In genomic region chr10:116080553-116080952, GRCh38 we compare ENCODE assay signal across 20 cellular contexts.
A peak's percentile ranks its signal among the peaks of the same experiment; 100 is the strongest.
DNase-seq lines count a peak whose midpoint lies in the region; ATAC-seq, FAIRE-seq and TF ChIP-seq lines count a peak whose summit lies in the region.
"Had no signal": no experiment of that assay in that cellular context is flagged by ENCODE, and none has a peak within 500 bp of the region (broad histone marks: within the 10 kb centered on the region; RNA-seq: fewer than 3 reads in every experiment).

No MANE protein-coding gene starts in this region.

- DNase-seq in EH (ENCODE audit: low read depth) (peak; percentile 12), HTR-8/SVneo (ENCODE audit: insufficient read length, low spot score) (peak; percentile 13), astrocyte (ENCODE audit: low read depth) (peak; percentile 56), kidney glomerular epithelial cell (lab: John Stamatoyannopoulos, UW) (peak; percentile 52), GOT3 (lab: John Stamatoyannopoulos, UW) (no peak), NOMO-1 treated with DMSO at 0.1 percent for 48 hours (lab: John Stamatoyannopoulos, UW; ENCODE audit: unreplicated experiment) (no peak), NOMO-1 (lab: John Stamatoyannopoulos, UW; ENCODE audit: unreplicated experiment in 2 of 2) (no peak)
- DNase-seq: activated naive CD8-positive, alpha-beta T cell treated with anti-CD3 and anti-CD28 coated beads for 36 hours; central memory CD4-positive, alpha-beta T cell; DMS79; effector memory CD8-positive, alpha-beta T cell; Karpas-422; NCI-H1694; Peyer's patch; stimulated activated CD4-positive, alpha-beta T cell treated with anti-CD3 and anti-CD28 coated beads, Interleukin-4, amount 100 ng/mL, for 4 hours had no signal

- H4K20me1 ChIP-seq in astrocyte (ENCODE audit: insufficient read depth, low read length) = no peaks in the 10 kb centered on the region
- H4K20me1 ChIP-seq: BLaER1 had no signal

- H3K4me1 ChIP-seq in astrocyte (ENCODE audit: insufficient read depth, low read length) = peaks cover 16% of the 10 kb centered on the region
- H3K4me1 ChIP-seq: Peyer's patch, tibial nerve had no signal

- H3K36me3 ChIP-seq in astrocyte (ENCODE audit: insufficient read depth, low read length) = no peaks in the 10 kb centered on the region
- H3K36me3 ChIP-seq: BLaER1, Peyer's patch, tibial nerve had no signal

- no peaks in the 10 kb centered on the region for H3K9me3 ChIP-seq in astrocyte (ENCODE audit: insufficient read depth, low read depth, low read length)
- H3K9me3 ChIP-seq: BLaER1, Peyer's patch, tibial nerve had no signal

- H3K4me1 Mint-ChIP-seq in astrocyte (ENCODE audit: low read depth, unreplicated experiment) = peaks cover 16% of the 10 kb centered on the region
- H3K4me1 Mint-ChIP-seq: activated naive CD8-positive, alpha-beta T cell treated with anti-CD3 and anti-CD28 coated beads for 36 hours; mesothelial cell of epicardium had no signal

- FAIRE-seq in HTR-8/SVneo (lab: Jason Lieb, UNC) = no peak
- no peak for FAIRE-seq in astrocyte (lab: Jason Lieb, UNC)
- FAIRE-seq: GM12878 had no signal

- H3K9me3 Mint-ChIP-seq in astrocyte (ENCODE audit: unreplicated experiment) = no peaks in the 10 kb centered on the region
- H3K9me3 Mint-ChIP-seq: activated naive CD8-positive, alpha-beta T cell treated with anti-CD3 and anti-CD28 coated beads for 36 hours; effector memory CD8-positive, alpha-beta T cell; mesothelial cell of epicardium had no signal

- H3K4me2 ChIP-seq in astrocyte (ENCODE audit: low read length) = peak overlapping the region; percentile 27
- H3K4me2 ChIP-seq: BLaER1 had no signal

- no peak overlapping the region for H2AFZ ChIP-seq in astrocyte (ENCODE audit: low read depth, low read length)

- H3K79me2 ChIP-seq in astrocyte (ENCODE audit: insufficient read depth, low read length) = no peaks in the 10 kb centered on the region

- no peak overlapping the region for H3K27ac ChIP-seq in astrocyte (ENCODE audit: low read depth, low read length)
- H3K27ac ChIP-seq: BLaER1, Peyer's patch, tibial nerve had no signal

- H3K9ac ChIP-seq in astrocyte (ENCODE audit: low read length) = no peak overlapping the region
- H3K9ac ChIP-seq: BLaER1 had no signal

- ATAC-seq in GM18870 (IDR thresholded peaks at IDR 0.05; ENCODE audit: unreplicated experiment) = no peak
- ATAC-seq: effector memory CD8-positive, alpha-beta T cell; GM12878 had no signal

- no peak overlapping the region for H3K4me3 Mint-ChIP-seq in astrocyte (ENCODE audit: unreplicated experiment)
- H3K4me3 Mint-ChIP-seq: activated naive CD8-positive, alpha-beta T cell treated with anti-CD3 and anti-CD28 coated beads for 36 hours; effector memory CD8-positive, alpha-beta T cell; mesothelial cell of epicardium had no signal

- no peak overlapping the region for H3K27ac Mint-ChIP-seq in astrocyte (ENCODE audit: unreplicated experiment)
- H3K27ac Mint-ChIP-seq: activated naive CD8-positive, alpha-beta T cell treated with anti-CD3 and anti-CD28 coated beads for 36 hours; effector memory CD8-positive, alpha-beta T cell; mesothelial cell of epicardium had no signal

- no peaks in the 10 kb centered on the region for H3K27me3 ChIP-seq in astrocyte (ENCODE audit: insufficient read depth, low read length)
- H3K27me3 ChIP-seq: BLaER1, Peyer's patch, tibial nerve had no signal

- H3K4me3 ChIP-seq in astrocyte (ENCODE audit: insufficient read depth, low read depth, low read length) = no peak overlapping the region
- H3K4me3 ChIP-seq: BLaER1, GM12878, Peyer's patch, tibial nerve had no signal

- TF ChIP-seq CTCF in astrocyte (IDR thresholded peaks at IDR 0.05; ENCODE audit: insufficient read depth, low read depth, low read length) = no peak

- no peaks in the 10 kb centered on the region for H3K36me3 Mint-ChIP-seq in astrocyte (ENCODE audit: low read depth, unreplicated experiment)
- H3K36me3 Mint-ChIP-seq: activated naive CD8-positive, alpha-beta T cell treated with anti-CD3 and anti-CD28 coated beads for 36 hours had no signal

- H3K27me3 Mint-ChIP-seq in astrocyte (ENCODE audit: low read depth, unreplicated experiment) = peaks cover 12% of the 10 kb centered on the region
- H3K27me3 Mint-ChIP-seq: activated naive CD8-positive, alpha-beta T cell treated with anti-CD3 and anti-CD28 coated beads for 36 hours; effector memory CD8-positive, alpha-beta T cell had no signal

Comparison
In these comparisons a context has a peak if more than half of its experiments do, and no peak if none do; other contexts are left out.
1. DNase-seq: peak in EH (single experiment), HTR-8/SVneo (single experiment), astrocyte (single experiment) and kidney glomerular epithelial cell (single experiment); none in GOT3 (single experiment), NOMO-1 treated with DMSO at 0.1 percent for 48 hours (single experiment) and NOMO-1 (0 of 2).